ENCODE assay signal across 1 cellular context in genomic region chr14:106308839-106309389, GRCh38.
TF ChIP-seq lines count a peak whose summit lies in the region.

No MANE protein-coding gene starts in this region.

TF ChIP-seq in GM12878, 131 proteins besides CTCF, POLR2A, EP300 and RAD21 (continued from another document and continues in another):
- TF ChIP-seq MYC (IDR thresholded peaks at IDR 0.05; ENCODE audit: insufficient read depth, insufficient read length, insufficient replicate concordance, low read length, severe bottlenecking) (no peak), SMAD5 (IDR thresholded peaks at IDR 0.05; ENCODE audit: low read depth) (no peak), MYB (IDR thresholded peaks at IDR 0.05; ENCODE audit: borderline replicate concordance, low read depth, low read length) (0 out of 2 replicates have a peak, but pooled peaks have one; percentile 54), ZNF207 (IDR thresholded peaks at IDR 0.05; ENCODE audit: borderline replicate concordance) (peak; percentile 99), SIX5 (IDR thresholded peaks at IDR 0.05; ENCODE audit: low read depth, low read length, severe bottlenecking) (no peak), ZNF217 (IDR thresholded peaks at IDR 0.05) (peak; percentile 88), MAX (IDR thresholded peaks at IDR 0.05; ENCODE audit: low read depth, low read length) (peak; percentile 17; the same call in 1 of the 2 replicates), SUPT20H (IDR thresholded peaks at IDR 0.05; ENCODE audit: borderline replicate concordance, control insufficient read depth, low read depth, low read length) (no peak), CEBPZ (IDR thresholded peaks at IDR 0.05; ENCODE audit: low read depth, low read length) (no peak), DPF2 (IDR thresholded peaks at IDR 0.05) (peak; percentile 74; the same call in 1 of the 2 replicates), CHD2 (IDR thresholded peaks at IDR 0.05; ENCODE audit: borderline replicate concordance, low read depth, low read length) (no peak; the same call in 1 of the 2 replicates), USF1 (IDR thresholded peaks at IDR 0.05; ENCODE audit: borderline replicate concordance, extremely low read length, insufficient read depth, low read depth, low read length) (no peak), ZNF274 (IDR thresholded peaks at IDR 0.05; ENCODE audit: insufficient read depth, insufficient read length) (no peak), SP1 (IDR thresholded peaks at IDR 0.05; ENCODE audit: low read depth, low read length) (peak; percentile 63), NFXL1 (IDR thresholded peaks at IDR 0.05; ENCODE audit: borderline replicate concordance) (peak; percentile 22; the same call in 1 of the 2 replicates), YBX1 (IDR thresholded peaks at IDR 0.05) (no peak), NRF1 (conservative IDR thresholded peaks at IDR 0.05; ENCODE audit: low read depth, low read length) (no peak), CHD1 (IDR thresholded peaks at IDR 0.05; ENCODE audit: low read depth, low read length) (no peak), CHD4 (IDR thresholded peaks at IDR 0.05) (no peak), ESRRA (IDR thresholded peaks at IDR 0.05; ENCODE audit: low read length) (peak; percentile 83; the same call in 1 of the 2 replicates), EZH2 (IDR thresholded peaks at IDR 0.05; ENCODE audit: borderline replicate concordance, control insufficient read depth, low read depth, low read length) (no peak), ZBTB4 (CRISPR knock-in tag; IDR thresholded peaks at IDR 0.05) (no peak), RB1 (IDR thresholded peaks at IDR 0.05; ENCODE audit: borderline replicate concordance) (peak; percentile 95), LARP7 (IDR thresholded peaks at IDR 0.05) (peak; percentile 99), BCLAF1 (IDR thresholded peaks at IDR 0.05) (no peak), TAF1 (IDR thresholded peaks at IDR 0.05; ENCODE audit: borderline replicate concordance, low read depth, low read length) (no peak), PAX8 (IDR thresholded peaks at IDR 0.05) (no peak), ZNF384 (IDR thresholded peaks at IDR 0.05; ENCODE audit: borderline replicate concordance, low read depth, low read length) (peak; percentile 67; the same call in 1 of the 2 replicates), NFYA (IDR thresholded peaks at IDR 0.05; ENCODE audit: borderline replicate concordance, low read depth, low read length) (peak; percentile 56), TCF3 (IDR thresholded peaks at IDR 0.05; ENCODE audit: borderline replicate concordance, insufficient read depth, low read depth, low read length) (peak; percentile 86; the same call in 1 of the 2 replicates), SMAD1 (IDR thresholded peaks at IDR 0.05; ENCODE audit: low read depth, partially characterized antibody) (no peak)
- TF ChIP-seq, protein P1, sequence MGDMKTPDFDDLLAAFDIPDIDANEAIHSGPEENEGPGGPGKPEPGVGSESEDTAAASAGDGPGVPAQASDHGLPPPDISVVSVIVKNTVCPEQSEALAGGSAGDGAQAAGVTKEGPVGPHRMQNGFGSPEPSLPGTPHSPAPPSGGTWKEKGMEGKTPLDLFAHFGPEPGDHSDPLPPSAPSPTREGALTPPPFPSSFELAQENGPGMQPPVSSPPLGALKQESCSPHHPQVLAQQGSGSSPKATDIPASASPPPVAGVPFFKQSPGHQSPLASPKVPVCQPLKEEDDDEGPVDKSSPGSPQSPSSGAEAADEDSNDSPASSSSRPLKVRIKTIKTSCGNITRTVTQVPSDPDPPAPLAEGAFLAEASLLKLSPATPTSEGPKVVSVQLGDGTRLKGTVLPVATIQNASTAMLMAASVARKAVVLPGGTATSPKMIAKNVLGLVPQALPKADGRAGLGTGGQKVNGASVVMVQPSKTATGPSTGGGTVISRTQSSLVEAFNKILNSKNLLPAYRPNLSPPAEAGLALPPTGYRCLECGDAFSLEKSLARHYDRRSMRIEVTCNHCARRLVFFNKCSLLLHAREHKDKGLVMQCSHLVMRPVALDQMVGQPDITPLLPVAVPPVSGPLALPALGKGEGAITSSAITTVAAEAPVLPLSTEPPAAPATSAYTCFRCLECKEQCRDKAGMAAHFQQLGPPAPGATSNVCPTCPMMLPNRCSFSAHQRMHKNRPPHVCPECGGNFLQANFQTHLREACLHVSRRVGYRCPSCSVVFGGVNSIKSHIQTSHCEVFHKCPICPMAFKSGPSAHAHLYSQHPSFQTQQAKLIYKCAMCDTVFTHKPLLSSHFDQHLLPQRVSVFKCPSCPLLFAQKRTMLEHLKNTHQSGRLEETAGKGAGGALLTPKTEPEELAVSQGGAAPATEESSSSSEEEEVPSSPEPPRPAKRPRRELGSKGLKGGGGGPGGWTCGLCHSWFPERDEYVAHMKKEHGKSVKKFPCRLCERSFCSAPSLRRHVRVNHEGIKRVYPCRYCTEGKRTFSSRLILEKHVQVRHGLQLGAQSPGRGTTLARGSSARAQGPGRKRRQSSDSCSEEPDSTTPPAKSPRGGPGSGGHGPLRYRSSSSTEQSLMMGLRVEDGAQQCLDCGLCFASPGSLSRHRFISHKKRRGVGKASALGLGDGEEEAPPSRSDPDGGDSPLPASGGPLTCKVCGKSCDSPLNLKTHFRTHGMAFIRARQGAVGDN (IDR thresholded peaks at IDR 0.05): no peak
- TF ChIP-seq, protein P2, sequence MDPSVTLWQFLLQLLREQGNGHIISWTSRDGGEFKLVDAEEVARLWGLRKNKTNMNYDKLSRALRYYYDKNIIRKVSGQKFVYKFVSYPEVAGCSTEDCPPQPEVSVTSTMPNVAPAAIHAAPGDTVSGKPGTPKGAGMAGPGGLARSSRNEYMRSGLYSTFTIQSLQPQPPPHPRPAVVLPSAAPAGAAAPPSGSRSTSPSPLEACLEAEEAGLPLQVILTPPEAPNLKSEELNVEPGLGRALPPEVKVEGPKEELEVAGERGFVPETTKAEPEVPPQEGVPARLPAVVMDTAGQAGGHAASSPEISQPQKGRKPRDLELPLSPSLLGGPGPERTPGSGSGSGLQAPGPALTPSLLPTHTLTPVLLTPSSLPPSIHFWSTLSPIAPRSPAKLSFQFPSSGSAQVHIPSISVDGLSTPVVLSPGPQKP (IDR thresholded peaks at IDR 0.05; ENCODE audit: low read depth, low read length): no peak
- TF ChIP-seq, protein P3, sequence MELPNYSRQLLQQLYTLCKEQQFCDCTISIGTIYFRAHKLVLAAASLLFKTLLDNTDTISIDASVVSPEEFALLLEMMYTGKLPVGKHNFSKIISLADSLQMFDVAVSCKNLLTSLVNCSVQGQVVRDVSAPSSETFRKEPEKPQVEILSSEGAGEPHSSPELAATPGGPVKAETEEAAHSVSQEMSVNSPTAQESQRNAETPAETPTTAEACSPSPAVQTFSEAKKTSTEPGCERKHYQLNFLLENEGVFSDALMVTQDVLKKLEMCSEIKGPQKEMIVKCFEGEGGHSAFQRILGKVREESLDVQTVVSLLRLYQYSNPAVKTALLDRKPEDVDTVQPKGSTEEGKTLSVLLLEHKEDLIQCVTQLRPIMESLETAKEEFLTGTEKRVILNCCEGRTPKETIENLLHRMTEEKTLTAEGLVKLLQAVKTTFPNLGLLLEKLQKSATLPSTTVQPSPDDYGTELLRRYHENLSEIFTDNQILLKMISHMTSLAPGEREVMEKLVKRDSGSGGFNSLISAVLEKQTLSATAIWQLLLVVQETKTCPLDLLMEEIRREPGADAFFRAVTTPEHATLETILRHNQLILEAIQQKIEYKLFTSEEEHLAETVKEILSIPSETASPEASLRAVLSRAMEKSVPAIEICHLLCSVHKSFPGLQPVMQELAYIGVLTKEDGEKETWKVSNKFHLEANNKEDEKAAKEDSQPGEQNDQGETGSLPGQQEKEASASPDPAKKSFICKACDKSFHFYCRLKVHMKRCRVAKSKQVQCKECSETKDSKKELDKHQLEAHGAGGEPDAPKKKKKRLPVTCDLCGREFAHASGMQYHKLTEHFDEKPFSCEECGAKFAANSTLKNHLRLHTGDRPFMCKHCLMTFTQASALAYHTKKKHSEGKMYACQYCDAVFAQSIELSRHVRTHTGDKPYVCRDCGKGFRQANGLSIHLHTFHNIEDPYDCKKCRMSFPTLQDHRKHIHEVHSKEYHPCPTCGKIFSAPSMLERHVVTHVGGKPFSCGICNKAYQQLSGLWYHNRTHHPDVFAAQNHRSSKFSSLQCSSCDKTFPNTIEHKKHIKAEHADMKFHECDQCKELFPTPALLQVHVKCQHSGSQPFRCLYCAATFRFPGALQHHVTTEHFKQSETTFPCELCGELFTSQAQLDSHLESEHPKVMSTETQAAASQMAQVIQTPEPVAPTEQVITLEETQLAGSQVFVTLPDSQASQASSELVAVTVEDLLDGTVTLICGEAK (IDR thresholded peaks at IDR 0.05; ENCODE audit: borderline replicate concordance): no peak
- TF ChIP-seq, protein P4, sequence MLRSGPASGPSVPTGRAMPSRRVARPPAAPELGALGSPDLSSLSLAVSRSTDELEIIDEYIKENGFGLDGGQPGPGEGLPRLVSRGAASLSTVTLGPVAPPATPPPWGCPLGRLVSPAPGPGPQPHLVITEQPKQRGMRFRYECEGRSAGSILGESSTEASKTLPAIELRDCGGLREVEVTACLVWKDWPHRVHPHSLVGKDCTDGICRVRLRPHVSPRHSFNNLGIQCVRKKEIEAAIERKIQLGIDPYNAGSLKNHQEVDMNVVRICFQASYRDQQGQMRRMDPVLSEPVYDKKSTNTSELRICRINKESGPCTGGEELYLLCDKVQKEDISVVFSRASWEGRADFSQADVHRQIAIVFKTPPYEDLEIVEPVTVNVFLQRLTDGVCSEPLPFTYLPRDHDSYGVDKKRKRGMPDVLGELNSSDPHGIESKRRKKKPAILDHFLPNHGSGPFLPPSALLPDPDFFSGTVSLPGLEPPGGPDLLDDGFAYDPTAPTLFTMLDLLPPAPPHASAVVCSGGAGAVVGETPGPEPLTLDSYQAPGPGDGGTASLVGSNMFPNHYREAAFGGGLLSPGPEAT (IDR thresholded peaks at IDR 0.05; ENCODE audit: low read depth): no peak; the same call in 1 of the 2 replicates
